Comparison of ENCODE assay signal across 15 cellular contexts in genomic region chr16:12187939-12188673, GRCh38.
A peak's percentile ranks its signal among the peaks of the same experiment; 100 is the strongest.
DNase-seq lines count a peak whose midpoint lies in the region; ATAC-seq, FAIRE-seq and TF ChIP-seq lines count a peak whose summit lies in the region.
"Had no signal": no experiment of that assay in that cellular context is flagged by ENCODE, and none has a peak within 500 bp of the region (broad histone marks: within the 10 kb centered on the region; RNA-seq: fewer than 3 reads in every experiment).

No MANE protein-coding gene starts in this region.

- H2AFZ ChIP-seq in keratinocyte (ENCODE audit: control insufficient read depth, low read length) (no peak overlapping the region), smooth muscle cell (ENCODE audit: low read depth) (no peak overlapping the region)
- H2AFZ ChIP-seq: GM23338 had no signal

- no peaks in the 10 kb centered on the region for H3K79me2 ChIP-seq in keratinocyte (ENCODE audit: control insufficient read depth, insufficient read depth, low read length)
- no peaks in the 10 kb centered on the region for H3K79me2 ChIP-seq in smooth muscle cell (ENCODE audit: low read depth)

- H3K4me1 ChIP-seq in keratinocyte (ENCODE audit: control insufficient read depth, extremely low read depth, insufficient read depth, low read length) (peaks cover 43% of the 10 kb centered on the region), smooth muscle cell (ENCODE audit: low read depth) (peaks cover 7% of the 10 kb centered on the region)
- H3K4me1 ChIP-seq: prostate gland, SJSA1 had no signal

- H3K36me3 ChIP-seq in keratinocyte (ENCODE audit: control insufficient read depth in 2 of 2, extremely low read depth in 1 of 2, insufficient read depth in 2 of 2, low read length in 2 of 2) (no peaks in the 10 kb centered on the region), smooth muscle cell (ENCODE audit: low read depth) (no peaks in the 10 kb centered on the region)
- H3K36me3 ChIP-seq: prostate gland, SJSA1 had no signal

- ATAC-seq in SK-N-SH treated with all-trans-retinoic acid at 6 μM for 48 hours = peak; percentile 55
- no peak for ATAC-seq in activated CD4-positive, CD25-positive, alpha-beta regulatory T cell treated with anti-CD3 and anti-CD28 coated beads, Interleukin-2, amount 50 U/mL, for 24 hours
- ATAC-seq: activated T-cell treated with anti-CD3 and anti-CD28 coated beads, Interleukin-2, amount 50 U/mL, for 72 hours; GM23338 had no signal

- peak; percentile 65 for DNase-seq in NCI-H1105 treated with DMSO at 0.1 percent for 48 hours (lab: John Stamatoyannopoulos, UW)
- no peak for DNase-seq in NCI-H1105 (lab: John Stamatoyannopoulos, UW)
- DNase-seq in keratinocyte (ENCODE audit: low read depth, low spot score) = no peak
- no peak for DNase-seq in smooth muscle cell (lab: John Stamatoyannopoulos, UW; ENCODE audit: unreplicated experiment)
- no peak for DNase-seq in NCI-H2227 treated with DMSO at 0.1 percent for 48 hours (lab: John Stamatoyannopoulos, UW)
- no peak for DNase-seq in germinal center (ENCODE audit: low spot score)
- DNase-seq: activated CD4-positive, alpha-beta memory T cell treated with anti-CD3 and anti-CD28 coated beads for 36 hours; activated T-cell treated with anti-CD3 and anti-CD28 coated beads, Interleukin-2, amount 50 U/mL, for 72 hours; left cardiac atrium; naive B cell had no signal

- WGBS in smooth muscle cell (ENCODE audit: low lambda C conversion rate) = 71% methylated on average over 5 of the region's 5 CpGs

- H3K9me3 ChIP-seq in keratinocyte (ENCODE audit: control insufficient read depth, low read depth, low read length) = no peaks in the 10 kb centered on the region
- no peaks in the 10 kb centered on the region for H3K9me3 ChIP-seq in smooth muscle cell (replicated peaks; ENCODE audit: low read depth)
- H3K9me3 ChIP-seq: prostate gland, SJSA1 had no signal

- H3F3A ChIP-seq in smooth muscle cell (ENCODE audit: low read depth) = no peaks in the 10 kb centered on the region

- H3K27me3 ChIP-seq in keratinocyte (ENCODE audit: control insufficient read depth, extremely low read depth, insufficient read depth, low read length) (no peaks in the 10 kb centered on the region), smooth muscle cell (ENCODE audit: low read depth) (no peaks in the 10 kb centered on the region)
- H3K27me3 ChIP-seq: SJSA1 had no signal

- no peaks in the 10 kb centered on the region for H3K9me1 ChIP-seq in keratinocyte (ENCODE audit: control insufficient read depth, extremely low read depth, insufficient read depth, low read length)

- H3K4me3 ChIP-seq in keratinocyte (ENCODE audit: control insufficient read depth in 2 of 3, extremely low read depth in 1 of 3, insufficient read depth in 2 of 3, low read depth in 1 of 3, low read length in 3 of 3) (no peak overlapping the region), smooth muscle cell (no peak overlapping the region)
- H3K4me3 ChIP-seq: GM23338, prostate gland, SJSA1 had no signal

- no peaks in the 10 kb centered on the region for H4K20me1 ChIP-seq in keratinocyte (ENCODE audit: control insufficient read depth, extremely low read depth, insufficient read depth, low read length)
- H4K20me1 ChIP-seq in smooth muscle cell (ENCODE audit: low read depth) = peaks cover 6% of the 10 kb centered on the region

- H3K9ac ChIP-seq in keratinocyte (ENCODE audit: control insufficient read depth, extremely low read depth, insufficient read depth, low read length) = peak overlapping the region; percentile 31
- no peak overlapping the region for H3K9ac ChIP-seq in smooth muscle cell (ENCODE audit: low read depth)

- H3K4me2 ChIP-seq in keratinocyte (ENCODE audit: control insufficient read depth, extremely low read depth, insufficient read depth, low read depth, low read length) (peak overlapping the region; percentile 63), smooth muscle cell (no peak overlapping the region)
- H3K4me2 ChIP-seq: GM23338 had no signal

- H3K27ac ChIP-seq in keratinocyte (ENCODE audit: control insufficient read depth, insufficient read depth, low read length) = peak overlapping the region; percentile 75
- peak overlapping the region; percentile 46 for H3K27ac ChIP-seq in smooth muscle cell (ENCODE audit: low read depth)
- H3K27ac ChIP-seq: prostate gland, SJSA1 had no signal

- dilution Hi-C loops in keratinocyte (cut with MboI; ENCODE audit: extremely low pct_ligation_motif_present, low sequenced_read_pairs) = no loop called here

- TF ChIP-seq CTCF in keratinocyte (optimal IDR thresholded peaks at IDR 0.05 in 1 of 3, IDR thresholded peaks at IDR 0.05 in 1 of 3, conservative IDR thresholded peaks at IDR 0.05 in 1 of 3; ENCODE audit: extremely low read depth in 1 of 3, insufficient read depth in 2 of 3, low read length in 3 of 3) (no peak), smooth muscle cell (IDR thresholded peaks at IDR 0.05; ENCODE audit: borderline replicate concordance, insufficient read depth, poor library complexity, severe bottlenecking) (no peak)

- FAIRE-seq in keratinocyte (lab: Jason Lieb, UNC) = peak; percentile 56

TF ChIP-seq in SK-N-SH treated with all-trans-retinoic acid at 6 μM for 48 hours, 23 proteins besides CTCF, POLR2A, EP300 and RAD21:
- TF ChIP-seq ZFP30 (CRISPR knock-in tag; IDR thresholded peaks at IDR 0.05) = no peak
- TF ChIP-seq RARB (CRISPR knock-in tag; IDR thresholded peaks at IDR 0.05) = no peak
